ENCODE assay signal across 8 cellular contexts in the genomic region with DNA sequence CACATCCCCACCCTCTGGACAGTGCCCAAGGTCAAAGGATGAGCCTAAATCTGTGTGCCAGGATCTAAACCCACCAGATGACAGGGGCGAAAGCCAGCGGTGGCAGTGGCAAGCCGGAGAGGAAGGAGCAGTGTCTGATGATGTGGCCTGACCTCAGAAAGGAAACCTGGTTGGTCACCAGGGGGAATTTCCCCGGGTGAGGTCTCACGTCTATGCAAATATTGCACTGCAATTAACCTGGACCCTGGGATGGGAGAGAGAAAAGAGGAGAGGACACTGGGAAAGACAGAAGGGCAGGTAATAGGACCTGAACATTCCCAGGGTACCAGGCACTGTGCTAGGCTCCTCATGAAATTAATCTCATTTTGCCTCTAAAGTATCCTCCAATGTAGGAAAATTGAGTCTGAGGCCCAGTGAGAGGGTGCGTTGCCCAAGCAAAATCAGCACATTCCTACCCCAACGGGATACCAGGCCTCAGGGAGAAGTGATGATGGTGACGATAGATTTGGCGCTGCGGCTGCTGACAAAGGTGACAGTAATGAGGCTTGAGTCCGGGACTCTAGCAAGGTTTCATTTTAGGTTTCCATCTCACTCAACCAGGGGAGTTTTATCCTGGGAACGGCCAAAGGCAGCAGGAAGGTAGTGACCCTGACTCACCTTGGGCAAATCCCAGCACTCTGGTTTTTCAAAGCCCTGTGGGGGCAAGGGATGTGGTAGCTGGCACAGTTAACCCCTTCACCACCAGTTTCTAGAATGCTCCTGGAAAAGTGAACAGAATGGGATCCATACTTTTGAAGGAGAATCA. TPM values are rescaled to one million over a fixed set of nuclear protein-coding genes. Genes with fewer than 3 reads are reported as not detected.
DNase-seq lines count a peak whose midpoint lies in the region; ATAC-seq, FAIRE-seq and TF ChIP-seq lines count a peak whose summit lies in the region.

No MANE protein-coding gene starts in this region.

- 41 to 45% methylated on average over 12 of the region's 12 CpGs for WGBS in GM23248 (ENCODE audit: low coverage in 1 of 2, low lambda C conversion rate in 2 of 2, missing lambda C conversion rate in 2 of 2), 2 experiments
- 58% methylated on average over 12 of the region's 12 CpGs for WGBS in thymus

- H3K27ac ChIP-seq in GM23248 (peak overlapping the region; percentile 80), lower lobe of right lung (peak overlapping the region; percentile 81), thymus (ENCODE audit: low read depth) (peak overlapping the region; percentile 61)

- no peaks in the 10 kb centered on the region for H3K9me2 ChIP-seq in GM23248 (ENCODE audit: insufficient read depth)

- H3K36me3 ChIP-seq in GM23248 (ENCODE audit: low read depth) (0 out of 2 replicates have a peak, but pooled peaks cover 3% of the 10 kb centered on the region), lower lobe of right lung (no peaks in the 10 kb centered on the region), thymus (ENCODE audit: control insufficient read depth, insufficient read depth) (peaks cover 4% of the 10 kb centered on the region)

- peaks cover 39% of the 10 kb centered on the region for H3K36me3 Mint-ChIP-seq in activated naive CD4-positive, alpha-beta T cell treated with anti-CD3 and anti-CD28 coated beads, Interleukin-2, amount 10 ng/mL, durations not matched to agents 7 days and 5 days
- H3K36me3 Mint-ChIP-seq in progenitor cell of endocrine pancreas (ENCODE audit: insufficient read depth), result no peaks in the 10 kb centered on the region

- H3K27me3 Mint-ChIP-seq in activated naive CD4-positive, alpha-beta T cell treated with anti-CD3 and anti-CD28 coated beads, Interleukin-2, amount 10 ng/mL, durations not matched to agents 7 days and 5 days, result peaks cover 8% of the 10 kb centered on the region
- peaks cover 4% of the 10 kb centered on the region for H3K27me3 Mint-ChIP-seq in progenitor cell of endocrine pancreas

- TF ChIP-seq POLR2A in GM12892 (IDR thresholded peaks at IDR 0.05; ENCODE audit: low read depth, low read length), result peak; percentile 79

- H3K9me3 Mint-ChIP-seq in activated naive CD4-positive, alpha-beta T cell treated with anti-CD3 and anti-CD28 coated beads, Interleukin-2, amount 10 ng/mL, durations not matched to agents 7 days and 5 days, result no peaks in the 10 kb centered on the region
- no peaks in the 10 kb centered on the region for H3K9me3 Mint-ChIP-seq in progenitor cell of endocrine pancreas (ENCODE audit: low read depth)

- peaks cover 35% of the 10 kb centered on the region for H3K4me1 ChIP-seq in GM23248 (ENCODE audit: insufficient read depth)
- H3K4me1 ChIP-seq in lower lobe of right lung, result peaks cover 72% of the 10 kb centered on the region
- H3K4me1 ChIP-seq in thymus (ENCODE audit: control insufficient read depth, insufficient read depth, low read length), result peaks cover 12% of the 10 kb centered on the region

- DNase-seq in GM12892 (ENCODE audit: insufficient read length) (peak; percentile 54), GM23248 (peak; percentile 60), MV-4-11 (lab: John Stamatoyannopoulos, UW) (peak; percentile 42), lower lobe of right lung (no peak), progenitor cell of endocrine pancreas (ENCODE audit: low spot score, unreplicated experiment) (no peak), G401 (ENCODE audit: low spot score) (no peak)
- peak; percentile 63 for DNase-seq in activated naive CD4-positive, alpha-beta T cell treated with anti-CD3 and anti-CD28 coated beads, Interleukin-2, amount 10 ng/mL, durations not matched to agents 7 days and 5 days

- H3F3A ChIP-seq in GM23248 (ENCODE audit: insufficient read depth), result peaks cover 62% of the 10 kb centered on the region

- H3K4me1 Mint-ChIP-seq in activated naive CD4-positive, alpha-beta T cell treated with anti-CD3 and anti-CD28 coated beads, Interleukin-2, amount 10 ng/mL, durations not matched to agents 7 days and 5 days, result peaks cover 68% of the 10 kb centered on the region
- H3K4me1 Mint-ChIP-seq in progenitor cell of endocrine pancreas (ENCODE audit: low read depth), result peaks cover 15% of the 10 kb centered on the region

- no peaks in the 10 kb centered on the region for H3K27me3 ChIP-seq in GM23248 (replicated peaks; ENCODE audit: insufficient read depth)
- H3K27me3 ChIP-seq in lower lobe of right lung (ENCODE audit: low read depth), result no peaks in the 10 kb centered on the region
- H3K27me3 ChIP-seq in thymus (ENCODE audit: control insufficient read depth, insufficient read depth), result no peaks in the 10 kb centered on the region

- H2AFZ ChIP-seq in GM23248, result no peak overlapping the region

- peak; percentile 11 to 52 for ATAC-seq in lower lobe of right lung

- FAIRE-seq in GM12892 (lab: Jason Lieb, UNC), result peak; percentile 97

- TF ChIP-seq CTCF in lower lobe of right lung (IDR thresholded peaks at IDR 0.05), result no peak
- TF ChIP-seq CTCF in progenitor cell of endocrine pancreas (IDR thresholded peaks at IDR 0.05; ENCODE audit: unreplicated experiment), result no peak

- peak overlapping the region; percentile 4 for H3K4me3 Mint-ChIP-seq in activated naive CD4-positive, alpha-beta T cell treated with anti-CD3 and anti-CD28 coated beads, Interleukin-2, amount 10 ng/mL, durations not matched to agents 7 days and 5 days
- H3K4me3 Mint-ChIP-seq in progenitor cell of endocrine pancreas (ENCODE audit: low read depth), result no peak overlapping the region

- H3K4me3 ChIP-seq in GM23248, result peak overlapping the region; percentile 10; the same call in 1 of the 2 replicates
- no peak overlapping the region for H3K4me3 ChIP-seq in lower lobe of right lung
- no peak overlapping the region for H3K4me3 ChIP-seq in thymus (ENCODE audit: low read length)

- no peaks in the 10 kb centered on the region for H4K20me1 ChIP-seq in GM23248 (ENCODE audit: insufficient read depth)

- H3K9me3 ChIP-seq in GM23248 (ENCODE audit: low read depth), result no peaks in the 10 kb centered on the region
- H3K9me3 ChIP-seq in lower lobe of right lung, result no peaks in the 10 kb centered on the region
- no peaks in the 10 kb centered on the region for H3K9me3 ChIP-seq in thymus (ENCODE audit: control insufficient read depth)

- CTCF ChIA-PET in activated naive CD4-positive, alpha-beta T cell treated with anti-CD3 and anti-CD28 coated beads, Interleukin-2, amount 10 ng/mL, durations not matched to agents 7 days and 5 days (lab: Charles Lee), result interaction anchor here (0.7 to 1.7 kb wide), 5 partner anchors 14 to 223 kb away, joined by 3 to 7 read pairs (median 4); no protein-coding TSS in a partner anchor

- in situ Hi-C loops in GM23248 (cut with MboI), result no loop called here
- in situ Hi-C loops in G401 (cut with HindIII; ENCODE audit: low sequenced_read_pairs), result no loop called here

- intact Hi-C loops in lower lobe of right lung (cut with DNase I), result no loop called here

- H3K27ac Mint-ChIP-seq in activated naive CD4-positive, alpha-beta T cell treated with anti-CD3 and anti-CD28 coated beads, Interleukin-2, amount 10 ng/mL, durations not matched to agents 7 days and 5 days, result peak overlapping the region; percentile 79
- H3K27ac Mint-ChIP-seq in progenitor cell of endocrine pancreas, result no peak overlapping the region

- H3K79me2 ChIP-seq in GM23248 (ENCODE audit: insufficient read depth), result no peaks in the 10 kb centered on the region

- peak overlapping the region; percentile 43; the same call in 1 of the 2 replicates for H3K9ac ChIP-seq in GM23248

- peak overlapping the region; percentile 77 for H3K4me2 ChIP-seq in GM23248 (ENCODE audit: unreplicated experiment)

RNA-seq across cellular contexts. Expression of a gene that starts 13.4 kb away (rescaled TPM):
- 187 TPM for polyA plus RNA-seq in GM12892 (2012; ENCODE audit: missing spikeins)
- total RNA-seq in GM23248 (2014; rRNA removed; shearing (Covaris generic)), result 88.8 and 92.1 TPM in 2 replicates
- 43.1 and 43.2 TPM in 2 replicates for polyA plus RNA-seq in GM23248 (2016; fragmentation: Nextera tagmentation; extraction: Ambion mirVana)
- 99.6 TPM for total RNA-seq in lower lobe of right lung
- polyA plus RNA-seq in thymus, result 49.9 TPM
- 53.8 and 55.0 TPM in 2 replicates for total RNA-seq in progenitor cell of endocrine pancreas
- total RNA-seq in G401 (2014; rRNA removed; shearing (Covaris generic)), result 32.2 and 40.4 TPM in 2 replicates

Comparison
In these comparisons a context has a peak if more than half of its experiments do, and no peak if none do; other contexts are left out.
1. DNase-seq: peak in GM12892 (single experiment), GM23248 (single experiment), MV-4-11 (single experiment) and activated naive CD4-positive, alpha-beta T cell treated with anti-CD3 and anti-CD28 coated beads, Interleukin-2, amount 10 ng/mL, durations not matched to agents 7 days and 5 days (single experiment); none in lower lobe of right lung (single experiment), progenitor cell of endocrine pancreas (single experiment) and G401 (single experiment).
2. Peak in every context shown above with its lines, with median percentiles within 50 percentile points of each other: H3K27ac ChIP-seq.